In genomic region chr19:802888-803561, GRCh38 we compare ENCODE assay signal across 10 cellular contexts. TPM values are rescaled to one million over a fixed set of nuclear protein-coding genes. Genes with fewer than 3 reads are reported as not detected.
DNase-seq lines count a peak whose midpoint lies in the region; TF ChIP-seq lines count a peak whose summit lies in the region.
"Had no signal": no experiment of that assay in that cellular context is flagged by ENCODE, and none has a peak within 500 bp of the region (broad histone marks: within the 10 kb centered on the region; RNA-seq: fewer than 3 reads in every experiment).

No MANE protein-coding gene starts in this region.

- H3K23me2 ChIP-seq in H9 (ENCODE audit: insufficient read length, low read depth, low read length, poor library complexity, severe bottlenecking) = peaks cover 9% of the 10 kb centered on the region

- H3K27ac Mint-ChIP-seq in H9 (peak overlapping the region; percentile 80 to 91 (median 87)), chondrocyte (ENCODE audit: unreplicated experiment) (peak overlapping the region; percentile 57), neural crest cell (ENCODE audit: unreplicated experiment) (peak overlapping the region; percentile 79)

- no peak overlapping the region for H4K5ac ChIP-seq in H9 (ENCODE audit: insufficient read length, low read depth, low read length)

- no peak for DNase-seq in BE2C
- DNase-seq in H9 = peak; percentile 27
- no peak for DNase-seq in chondrocyte (ENCODE audit: low spot score)
- DNase-seq in neural crest cell (ENCODE audit: low read depth, low spot score) = no peak
- no peak for DNase-seq in mucosa of gallbladder (ENCODE audit: low spot score)
- DNase-seq in RKO (ENCODE audit: low spot score) = no peak
- DNase-seq in activated CD8-positive, alpha-beta memory T cell treated with anti-CD3 and anti-CD28 coated beads, Interleukin-2, amount 50 U/mL, for 4 hours = no peak
- DNase-seq in uterus = no peak
- DNase-seq: GOT3, NCI-H1417 treated with DMSO at 0.1 percent for 48 hours had no signal

- no peak overlapping the region for H3K56ac ChIP-seq in H9 (ENCODE audit: insufficient read length, low read depth, low read length)

- peaks cover 63% of the 10 kb centered on the region for H3K79me2 ChIP-seq in H9 (ENCODE audit: insufficient read depth, low read length)

- H3K9me3 Mint-ChIP-seq in H9 (no peaks in the 10 kb centered on the region; a peak in 1 of 5 replicates), chondrocyte (ENCODE audit: low read depth) (no peaks in the 10 kb centered on the region), neural crest cell (no peaks in the 10 kb centered on the region)

- H3K4me3 ChIP-seq in BE2C (ENCODE audit: low read depth, low read length) (peak overlapping the region; percentile 19; the same call in 1 of the 2 replicates), uterus (no peak overlapping the region)

- no peak overlapping the region for H2BK20ac ChIP-seq in H9 (ENCODE audit: low read depth, low read length, poor library complexity, severe bottlenecking)

- no peak overlapping the region for H3K9ac ChIP-seq in H9 (ENCODE audit: extremely low read depth, insufficient read length, low read length)

- no peak overlapping the region for H2BK5ac ChIP-seq in H9 (ENCODE audit: insufficient read length, low read length)

- H3K27me3 Mint-ChIP-seq in H9 (ENCODE audit: low read depth) (no peaks in the 10 kb centered on the region), chondrocyte (ENCODE audit: low read depth) (no peaks in the 10 kb centered on the region), neural crest cell (ENCODE audit: low read depth) (peaks cover 22% of the 10 kb centered on the region)

- no peak overlapping the region for H3T11ph ChIP-seq in H9 (ENCODE audit: low read length)

- H3K27ac ChIP-seq in H9 (ENCODE audit: insufficient read length, low read depth, low read length) = no peak overlapping the region
- H3K27ac ChIP-seq in uterus = no peak overlapping the region

- no peak overlapping the region for H4K8ac ChIP-seq in H9 (replicated peaks; ENCODE audit: insufficient read length, low read depth, low read length)

- no peak overlapping the region for H4K91ac ChIP-seq in H9 (ENCODE audit: insufficient read length, low read depth, low read length)

- H2AFZ ChIP-seq in H9 (ENCODE audit: low read length) = no peak overlapping the region

- H3K4me3 Mint-ChIP-seq in H9 (peak overlapping the region; percentile 12 to 71; a peak in 2 of 5 replicates), chondrocyte (ENCODE audit: unreplicated experiment) (peak overlapping the region; percentile 63), neural crest cell (peak overlapping the region; percentile 77)

- TF ChIP-seq POLR2A in uterus (IDR thresholded peaks at IDR 0.05) = no peak

- H4K20me1 ChIP-seq in H9 (ENCODE audit: control insufficient read depth, insufficient read depth, insufficient read length) = peaks cover 4% of the 10 kb centered on the region

- H2BK12ac ChIP-seq in H9 (ENCODE audit: insufficient read length, low read depth, low read length) = no peak overlapping the region

- no CpG with 5 or more reads among the region's 33 CpGs for WGBS in H9 (ENCODE audit: extremely low coverage, insufficient read length, low lambda C conversion rate)

- no peak overlapping the region; the same call in 1 of the 2 replicates for H3K14ac ChIP-seq in H9 (ENCODE audit: insufficient read depth, low read length)

- H3K4me1 ChIP-seq in BE2C (peaks cover 32% of the 10 kb centered on the region), H9 (ENCODE audit: insufficient read depth, low read length) (no peaks in the 10 kb centered on the region; the same call in 1 of the 2 replicates), uterus (peaks cover 27 to 46% of the 10 kb centered on the region in 2 donors)

- H3K27me3 ChIP-seq in BE2C (no peaks in the 10 kb centered on the region), H9 (ENCODE audit: insufficient read depth, low read length) (no peaks in the 10 kb centered on the region), uterus (no peaks in the 10 kb centered on the region)

- H3K79me1 ChIP-seq in H9 (ENCODE audit: insufficient read depth, low read depth, low read length, poor library complexity, severe bottlenecking) = peaks cover 13% of the 10 kb centered on the region

- H3K4me1 Mint-ChIP-seq in H9 = peaks cover 23 to 36% of the 10 kb centered on the region in 2 experiments
- peaks cover 40% of the 10 kb centered on the region for H3K4me1 Mint-ChIP-seq in chondrocyte (ENCODE audit: low read depth)
- H3K4me1 Mint-ChIP-seq in neural crest cell = peaks cover 39% of the 10 kb centered on the region

- H3K23ac ChIP-seq in H9 (ENCODE audit: insufficient read length, low read depth, low read length) = no peak overlapping the region

- TF ChIP-seq CTCF in BE2C (IDR thresholded peaks at IDR 0.05; ENCODE audit: low read depth, low read length) (no peak), H9 (conservative IDR thresholded peaks at IDR 0.05) (no peak), chondrocyte (IDR thresholded peaks at IDR 0.05) (no peak), neural crest cell (conservative IDR thresholded peaks at IDR 0.05) (no peak), uterus (IDR thresholded peaks at IDR 0.05) (no peak)

- H3K9me3 ChIP-seq in BE2C (no peaks in the 10 kb centered on the region), H9 (ENCODE audit: control insufficient read depth, low read depth, low read length) (no peaks in the 10 kb centered on the region), uterus (no peaks in the 10 kb centered on the region)

- H3K4me2 ChIP-seq in H9 (ENCODE audit: insufficient read depth, insufficient read length, low read length) = no peak overlapping the region

- intact Hi-C loops in uterus (cut with DNase I; ENCODE audit: low total_unique reads) = no loop called here

- H3K36me3 ChIP-seq in BE2C = peaks cover 100% of the 10 kb centered on the region
- H3K36me3 ChIP-seq in uterus = no peaks in the 10 kb centered on the region

- H2BK120ac ChIP-seq in H9 (ENCODE audit: low read depth, low read length, poor library complexity, severe bottlenecking) = no peak overlapping the region

- H3K36me3 Mint-ChIP-seq in H9 (ENCODE audit: insufficient read depth in 1 of 3, low read depth in 3 of 3) = peaks cover 60 to 83% (median 79%) of the 10 kb centered on the region in 3 experiments
- peaks cover 28% of the 10 kb centered on the region for H3K36me3 Mint-ChIP-seq in chondrocyte (ENCODE audit: low read depth)
- H3K36me3 Mint-ChIP-seq in neural crest cell (ENCODE audit: low read depth) = peaks cover 28% of the 10 kb centered on the region

- no peak overlapping the region for H2AK5ac ChIP-seq in H9 (ENCODE audit: insufficient read length, low read length)

- H2BK15ac ChIP-seq in H9 (ENCODE audit: low read depth, low read length) = no peak overlapping the region

- no peak overlapping the region for H3K18ac ChIP-seq in H9 (ENCODE audit: insufficient read length, low read depth, low read length)

- H3K4ac ChIP-seq in H9 (ENCODE audit: low read depth, low read length) = no peak overlapping the region

RNA-seq across cellular contexts. Expression of gene PTBP1, which starts 5.8 kb away (rescaled TPM):
- 838 TPM for polyA plus RNA-seq in BE2C (2012; ENCODE audit: insufficient read depth, insufficient read length, low read depth)
- total RNA-seq in H9 (2021) (712 and 748 TPM in 2 replicates), chondrocyte (281 to 343 TPM (median 285 TPM) in 3 replicates), neural crest cell (674 and 701 TPM in 2 replicates), mucosa of gallbladder (270 TPM), uterus (100 to 1,000 TPM in 2 of 4 donors, 10 to 100 TPM in 2; 45.0 to 278 (median 106) TPM)

RNA-seq across cellular contexts. Expression of gene PLPPR3, which starts 18.7 kb away (rescaled TPM):
- 0.60 TPM for polyA plus RNA-seq in BE2C (2012; ENCODE audit: insufficient read depth, insufficient read length, low read depth)
- total RNA-seq in H9 (2021) = 57.9 and 61.2 TPM in 2 replicates
- total RNA-seq in chondrocyte = 5.4 to 6.8 TPM (median 6.0 TPM) in 3 replicates
- 46.3 and 50.9 TPM in 2 replicates for total RNA-seq in neural crest cell
- total RNA-seq in mucosa of gallbladder = 0.20 TPM
- 1 to 10 TPM in 1 of 4 donors, not detected in 3; 3.4 TPM for total RNA-seq in uterus

RNA-seq across cellular contexts. Expression of gene AZU1, which starts 24.6 kb away (rescaled TPM):
- polyA plus RNA-seq in BE2C (2012; ENCODE audit: insufficient read depth, insufficient read length, low read depth) = not detected
- total RNA-seq in H9 (2021) = 0.77 and 1.6 TPM in 2 replicates
- 0.37 to 0.51 TPM in 2 of 3 replicates, not detected in the other for total RNA-seq in chondrocyte
- 0.30 and 0.68 TPM in 2 replicates for total RNA-seq in neural crest cell
- not detected for total RNA-seq in mucosa of gallbladder
- total RNA-seq in uterus = 1 to 10 TPM in 1 of 4 donors, under 1 TPM in 1, not detected in 2; 0.85 to 2.6 TPM

RNA-seq across cellular contexts. Expression of gene PRTN3, which starts 37.8 kb away (rescaled TPM):
- not detected for polyA plus RNA-seq in BE2C (2012; ENCODE audit: insufficient read depth, insufficient read length, low read depth)
- total RNA-seq in H9 (2021) (0.31 TPM in 1 of 2 replicates, not detected in the other), chondrocyte (not detected in 3 replicates), neural crest cell (not detected in 2 replicates), mucosa of gallbladder (not detected), uterus (1 to 10 TPM in 1 of 4 donors, not detected in 3; 2.9 TPM)

RNA-seq across cellular contexts. Expression of gene ELANE, which starts 49.1 kb away (rescaled TPM):
- not detected for polyA plus RNA-seq in BE2C (2012; ENCODE audit: insufficient read depth, insufficient read length, low read depth)
- total RNA-seq in H9 (2021) (not detected in 2 replicates), chondrocyte (not detected in 3 replicates), neural crest cell (not detected in 2 replicates), mucosa of gallbladder (not detected), uterus (1 to 10 TPM in 1 of 4 donors, not detected in 3; 3.4 TPM)
